Comparison of ENCODE assay signal across 11 cellular contexts in genomic region chr19:35905178-35905727, GRCh38. TPM values are rescaled to one million over a fixed set of nuclear protein-coding genes. Genes with fewer than 3 reads are reported as not detected.
DNase-seq lines count a peak whose midpoint lies in the region; ATAC-seq, FAIRE-seq and TF ChIP-seq lines count a peak whose summit lies in the region.
"Had no signal": no experiment of that assay in that cellular context is flagged by ENCODE, and none has a peak within 500 bp of the region (broad histone marks: within the 10 kb centered on the region; RNA-seq: fewer than 3 reads in every experiment).

No MANE protein-coding gene starts in this region.

- CTCF ChIA-PET in HepG2 (lab: Yijun Ruan, JAX; ENCODE audit: low intra/inter-chr PET ratio, low total read pairs), result no interaction called here

- intact Hi-C loops in HepG2 (cut with micrococcal nuclease; ENCODE audit: unreplicated experiment) (no loop called here), upper lobe of right lung (cut with DNase I) (no loop called here)
- intact Hi-C loops in activated T-helper 2 cell treated with anti-CD3 and anti-CD28 coated beads, Interferon-gamma antibody, Interleukin-2, Interleukin-4, amounts not matched to agents 10 μg/mL and 5 μg/mL and 100 μg/mL, durations not matched to agents 14 hours and 24 hours and 36 hours (cut with micrococcal nuclease), result no loop called here

- H3K27ac Mint-ChIP-seq in activated T-helper 2 cell treated with anti-CD3 and anti-CD28 coated beads, Interferon-gamma antibody, Interleukin-2, Interleukin-4, amounts not matched to agents 10 μg/mL and 5 μg/mL and 100 μg/mL, durations not matched to agents 14 hours and 24 hours and 36 hours, result peak overlapping the region; percentile 74
- H3K27ac Mint-ChIP-seq in mesothelial cell of epicardium, result peak overlapping the region; percentile 5

- H3K4me3 Mint-ChIP-seq in activated T-helper 2 cell treated with anti-CD3 and anti-CD28 coated beads, Interferon-gamma antibody, Interleukin-2, Interleukin-4, amounts not matched to agents 10 μg/mL and 5 μg/mL and 100 μg/mL, durations not matched to agents 14 hours and 24 hours and 36 hours (ENCODE audit: low read depth), result no peak overlapping the region
- no peak overlapping the region for H3K4me3 Mint-ChIP-seq in mesothelial cell of epicardium

- WGBS in liver, result 86% methylated on average over 6 of the region's 6 CpGs
- whole genome bisulfite sequencing in HepG2 (ENCODE audit: low lambda C conversion rate), result 49% methylated on average over 6 of the region's 6 CpGs

- TF ChIP-seq CTCF in liver (IDR thresholded peaks at IDR 0.05; ENCODE audit: low read depth, low read length, missing input control) (no peak), HepG2 (CRISPR knock-in tag; IDR thresholded peaks at IDR 0.05) (no peak), mesothelial cell of epicardium (IDR thresholded peaks at IDR 0.05; ENCODE audit: unreplicated experiment) (no peak), upper lobe of right lung (IDR thresholded peaks at IDR 0.05) (no peak)

- no peaks in the 10 kb centered on the region for H3K27me3 ChIP-seq in liver (ENCODE audit: control insufficient read depth in 4 of 4, insufficient read depth in 4 of 4, low read length in 3 of 4)
- peaks cover 0 to 15% of the 10 kb centered on the region in 2 experiments; a peak in 3 of 5 replicates for H3K27me3 ChIP-seq in HepG2 (ENCODE audit: control insufficient read depth in 1 of 2, insufficient read depth in 2 of 2, low read length in 2 of 2)
- no peaks in the 10 kb centered on the region for H3K27me3 ChIP-seq in upper lobe of right lung

- H3K27ac ChIP-seq in liver (ENCODE audit: low read depth in 1 of 2, low read length in 2 of 2) (peak overlapping the region; percentile 63 to 78), HepG2 (ENCODE audit: extremely low read length, insufficient read depth, low read length) (no peak overlapping the region), upper lobe of right lung (peak overlapping the region; percentile 67)
- H3K27ac ChIP-seq: epithelial cell of prostate had no signal

- peaks cover 46% of the 10 kb centered on the region for H3K4me1 Mint-ChIP-seq in activated T-helper 2 cell treated with anti-CD3 and anti-CD28 coated beads, Interferon-gamma antibody, Interleukin-2, Interleukin-4, amounts not matched to agents 10 μg/mL and 5 μg/mL and 100 μg/mL, durations not matched to agents 14 hours and 24 hours and 36 hours (ENCODE audit: low read depth)
- peaks cover 21% of the 10 kb centered on the region for H3K4me1 Mint-ChIP-seq in mesothelial cell of epicardium

- no peaks in the 10 kb centered on the region for H3K79me2 ChIP-seq in HepG2 (ENCODE audit: insufficient read depth, low read length)

- H3K9ac ChIP-seq in liver (ENCODE audit: low read depth in 1 of 2, low read length in 2 of 2) (no peak overlapping the region), HepG2 (ENCODE audit: insufficient read depth, low read depth, low read length) (no peak overlapping the region)

- H3K36me3 ChIP-seq in liver (ENCODE audit: control insufficient read depth in 4 of 4, insufficient read depth in 3 of 4, low read depth in 1 of 4, low read length in 3 of 4) (no peaks in the 10 kb centered on the region), HepG2 (replicated peaks in 1 of 2; ENCODE audit: control insufficient read depth in 1 of 2, insufficient read depth in 2 of 2, low read length in 2 of 2) (no peaks in the 10 kb centered on the region), upper lobe of right lung (no peaks in the 10 kb centered on the region)

- peaks cover 9% of the 10 kb centered on the region for H3K36me3 Mint-ChIP-seq in activated T-helper 2 cell treated with anti-CD3 and anti-CD28 coated beads, Interferon-gamma antibody, Interleukin-2, Interleukin-4, amounts not matched to agents 10 μg/mL and 5 μg/mL and 100 μg/mL, durations not matched to agents 14 hours and 24 hours and 36 hours (ENCODE audit: low read depth)
- no peaks in the 10 kb centered on the region for H3K36me3 Mint-ChIP-seq in mesothelial cell of epicardium

- H2AFZ ChIP-seq in HepG2 (ENCODE audit: low read length), result no peak overlapping the region

- no peak for TF ChIP-seq POLR2A in HepG2 (IDR thresholded peaks at IDR 0.05; ENCODE audit: insufficient read depth in 1 of 2, low read depth in 2 of 2, low read length in 2 of 2)

- ATAC-seq in HepG2 (no peak), upper lobe of right lung (no peak), GM21576 (IDR thresholded peaks at IDR 0.05; ENCODE audit: unreplicated experiment) (no peak)

- H3K4me1 ChIP-seq in liver (ENCODE audit: control insufficient read depth in 4 of 4, insufficient read depth in 4 of 4, low read length in 3 of 4), result peaks cover 0 to 4% (median 0%) of the 10 kb centered on the region in 4 donors
- peaks cover 50% of the 10 kb centered on the region for H3K4me1 ChIP-seq in HepG2 (ENCODE audit: insufficient read depth, low read length)
- peaks cover 23% of the 10 kb centered on the region for H3K4me1 ChIP-seq in upper lobe of right lung

- no peaks in the 10 kb centered on the region for H4K20me1 ChIP-seq in HepG2 (ENCODE audit: insufficient read depth, low read length)

- DNase-seq in HepG2 (ENCODE audit: low spot score) (no peak), mesothelial cell of epicardium (ENCODE audit: low spot score in 2 of 2, unreplicated experiment in 2 of 2) (no peak), upper lobe of right lung (no peak), KBM-7 (no peak), RKO (ENCODE audit: low spot score) (no peak)
- DNase-seq in activated T-helper 2 cell treated with anti-CD3 and anti-CD28 coated beads, Interferon-gamma antibody, Interleukin-2, Interleukin-4, amounts not matched to agents 10 μg/mL and 5 μg/mL and 100 μg/mL, durations not matched to agents 14 hours and 24 hours and 36 hours (ENCODE audit: low spot score), result no peak
- DNase-seq: NCI-H1694 treated with DMSO at 0.1 percent for 48 hours had no signal

- no peaks in the 10 kb centered on the region for H3K9me3 Mint-ChIP-seq in activated T-helper 2 cell treated with anti-CD3 and anti-CD28 coated beads, Interferon-gamma antibody, Interleukin-2, Interleukin-4, amounts not matched to agents 10 μg/mL and 5 μg/mL and 100 μg/mL, durations not matched to agents 14 hours and 24 hours and 36 hours
- H3K9me3 Mint-ChIP-seq in mesothelial cell of epicardium, result no peaks in the 10 kb centered on the region

- no peaks in the 10 kb centered on the region for H3K27me3 Mint-ChIP-seq in activated T-helper 2 cell treated with anti-CD3 and anti-CD28 coated beads, Interferon-gamma antibody, Interleukin-2, Interleukin-4, amounts not matched to agents 10 μg/mL and 5 μg/mL and 100 μg/mL, durations not matched to agents 14 hours and 24 hours and 36 hours (ENCODE audit: low read depth)
- no peaks in the 10 kb centered on the region for H3K27me3 Mint-ChIP-seq in mesothelial cell of epicardium (ENCODE audit: low read depth)

- no peak overlapping the region for H3K4me3 ChIP-seq in liver (ENCODE audit: low read depth in 1 of 3, low read length in 3 of 3)
- no peak overlapping the region for H3K4me3 ChIP-seq in HepG2 (replicated peaks in 1 of 3; ENCODE audit: insufficient read depth in 1 of 3, low read depth in 2 of 3, low read length in 3 of 3)
- H3K4me3 ChIP-seq in upper lobe of right lung, result no peak overlapping the region

- in situ Hi-C loops in HepG2 (cut with HindIII; ENCODE audit: extremely low pct_ligation_motif_present, low pct_unique_long_range_greater_than_20kb) (no loop called here), KBM-7 (cut with MboI; ENCODE audit: low pct_unique_long_range_greater_than_20kb, low sequenced_read_pairs) (no loop called here)

- H3K4me2 ChIP-seq in HepG2 (ENCODE audit: low read depth, low read length), result no peak overlapping the region

- no peak for TF ChIP-seq EP300 in HepG2 (IDR thresholded peaks at IDR 0.05; ENCODE audit: low read depth in 2 of 2, low read length in 2 of 2)
- no peak for TF ChIP-seq EP300 in HepG2 (CRISPR knock-in tag; IDR thresholded peaks at IDR 0.05; ENCODE audit: borderline replicate concordance)

- no TSS peak for BruUV-seq in HepG2 (replicated peaks; lab: Mats Ljungman, UMichigan)

- no peak for FAIRE-seq in HepG2 (lab: Jason Lieb, UNC)

- TF ChIP-seq RAD21 in liver (IDR thresholded peaks at IDR 0.05), result no peak
- TF ChIP-seq RAD21 in HepG2 (CRISPR knock-in tag; IDR thresholded peaks at IDR 0.05), result no peak

- POLR2A ChIA-PET in HepG2 (lab: Yijun Ruan, JAX), result no interaction called here

- no peaks in the 10 kb centered on the region for H3K9me3 ChIP-seq in liver (ENCODE audit: control insufficient read depth in 4 of 4, low read length in 3 of 4)
- no peaks in the 10 kb centered on the region for H3K9me3 ChIP-seq in HepG2 (ENCODE audit: low read length)
- H3K9me3 ChIP-seq in upper lobe of right lung, result no peaks in the 10 kb centered on the region

RNA-seq across cellular contexts. Expression of gene TYROBP, which starts 2.8 kb away (rescaled TPM):
- total RNA-seq in liver (10 to 100 TPM; 26.8 to 37.6 TPM), HepG2 (2016; rRNA removed; fragmentation: Illumina TruSeq; extraction: Trizol) (not detected in 2 replicates), mesothelial cell of epicardium (not detected in 3 replicates), upper lobe of right lung (367 TPM)
- polyA plus RNA-seq in liver (10 to 100 TPM; 43.8 to 89.6 TPM), HepG2 (2011; rRNA removed) (0.20 TPM in 1 of 2 replicates, not detected in the other)
- total RNA-seq in HepG2 (2016; cell fraction: cytosol; rRNA removed; fragmentation: Illumina TruSeq; extraction: Trizol; ENCODE audit: low read depth), result not detected in 2 replicates
- total RNA-seq in HepG2 (2016; cell fraction: insoluble cytoplasmic fraction; rRNA removed; fragmentation: Illumina TruSeq; extraction: Trizol), result not detected in 2 replicates
- not detected in 2 replicates for total RNA-seq in HepG2 (2016; cell fraction: membrane; rRNA removed; fragmentation: Illumina TruSeq; extraction: Trizol)
- total RNA-seq in HepG2 (2016; cell fraction: nucleus; rRNA removed; fragmentation: Illumina TruSeq; extraction: Trizol), result not detected in 2 replicates
- not detected in 2 replicates for polyA plus RNA-seq in HepG2 (2011; cell fraction: cytosol; rRNA removed)
- polyA plus RNA-seq in HepG2 (2011; cell fraction: nucleus; rRNA removed), result not detected in 2 replicates
- not detected in 2 replicates for polyA plus RNA-seq in HepG2 (2012)
- polyA plus RNA-seq in HepG2 (2016; cell fraction: cytosol; fragmentation: Illumina TruSeq; extraction: Trizol; ENCODE audit: low read depth), result not detected in 2 replicates
- not detected in 2 replicates for polyA plus RNA-seq in HepG2 (2016; cell fraction: insoluble cytoplasmic fraction; fragmentation: Illumina TruSeq; extraction: Trizol; ENCODE audit: low read depth)
- not detected in 2 replicates for polyA plus RNA-seq in HepG2 (2016; cell fraction: membrane; fragmentation: Illumina TruSeq; extraction: Trizol; ENCODE audit: low read depth)
- polyA plus RNA-seq in HepG2 (2016; cell fraction: nucleus; fragmentation: Illumina TruSeq; extraction: Trizol; ENCODE audit: insufficient read depth, low read depth), result not detected in 2 replicates
- not detected in 2 replicates for polyA minus RNA-seq in HepG2 (2011; rRNA and poly(A)+ RNA removed; ENCODE audit: low replicate concordance)
- not detected in 2 replicates for polyA minus RNA-seq in HepG2 (2011; cell fraction: cytosol; rRNA and poly(A)+ RNA removed)
- not detected in 2 replicates for polyA minus RNA-seq in HepG2 (2011; cell fraction: nucleus; rRNA and poly(A)+ RNA removed)
- total RNA-seq in activated T-helper 2 cell treated with anti-CD3 and anti-CD28 coated beads, Interferon-gamma antibody, Interleukin-2, Interleukin-4, amounts not matched to agents 10 μg/mL and 5 μg/mL and 100 μg/mL, durations not matched to agents 14 hours and 24 hours and 36 hours, result 0.39 TPM in 1 of 2 replicates, not detected in the other
- polyA plus RNA-seq: BJ had no signal

RNA-seq across cellular contexts. Expression of gene HCST, which starts 2.9 kb away (rescaled TPM):
- 1 to 10 TPM; 2.0 to 3.1 TPM for total RNA-seq in liver
- 10 to 100 TPM in 1 of 2 donors, 1 to 10 TPM in 1; 4.6 to 13.3 TPM for polyA plus RNA-seq in liver
- 0.24 TPM in 1 of 2 replicates, not detected in the other for total RNA-seq in HepG2 (2016; rRNA removed; fragmentation: Illumina TruSeq; extraction: Trizol)
- 0.79 TPM in 1 of 2 replicates, not detected in the other for total RNA-seq in HepG2 (2016; cell fraction: cytosol; rRNA removed; fragmentation: Illumina TruSeq; extraction: Trizol; ENCODE audit: low read depth)
- not detected in 2 replicates for total RNA-seq in HepG2 (2016; cell fraction: insoluble cytoplasmic fraction; rRNA removed; fragmentation: Illumina TruSeq; extraction: Trizol)
- total RNA-seq in HepG2 (2016; cell fraction: membrane; rRNA removed; fragmentation: Illumina TruSeq; extraction: Trizol), result 0.65 TPM in 1 of 2 replicates, not detected in the other
- total RNA-seq in HepG2 (2016; cell fraction: nucleus; rRNA removed; fragmentation: Illumina TruSeq; extraction: Trizol), result not detected in 2 replicates
- 1.2 and 2.3 TPM in 2 replicates for polyA plus RNA-seq in HepG2 (2011; rRNA removed)
- 2.2 TPM in 2 replicates for polyA plus RNA-seq in HepG2 (2011; cell fraction: cytosol; rRNA removed)
- polyA plus RNA-seq in HepG2 (2011; cell fraction: nucleus; rRNA removed), result 0.64 and 0.72 TPM in 2 replicates
- 0.37 and 0.60 TPM in 2 replicates for polyA plus RNA-seq in HepG2 (2012)
- polyA plus RNA-seq in HepG2 (2016; cell fraction: cytosol; fragmentation: Illumina TruSeq; extraction: Trizol; ENCODE audit: low read depth), result 0.61 TPM in 1 of 2 replicates, not detected in the other
- not detected in 2 replicates for polyA plus RNA-seq in HepG2 (2016; cell fraction: insoluble cytoplasmic fraction; fragmentation: Illumina TruSeq; extraction: Trizol; ENCODE audit: low read depth)
- not detected in 2 replicates for polyA plus RNA-seq in HepG2 (2016; cell fraction: membrane; fragmentation: Illumina TruSeq; extraction: Trizol; ENCODE audit: low read depth)
- polyA plus RNA-seq in HepG2 (2016; cell fraction: nucleus; fragmentation: Illumina TruSeq; extraction: Trizol; ENCODE audit: insufficient read depth, low read depth), result 1.6 TPM in 2 replicates
- 0.77 and 4.2 TPM in 2 replicates for polyA minus RNA-seq in HepG2 (2011; rRNA and poly(A)+ RNA removed; ENCODE audit: low replicate concordance)
- polyA minus RNA-seq in HepG2 (2011; cell fraction: cytosol; rRNA and poly(A)+ RNA removed), result not detected in 2 replicates
- polyA minus RNA-seq in HepG2 (2011; cell fraction: nucleus; rRNA and poly(A)+ RNA removed), result not detected in 2 replicates
- 53.9 and 57.2 TPM in 2 replicates for total RNA-seq in activated T-helper 2 cell treated with anti-CD3 and anti-CD28 coated beads, Interferon-gamma antibody, Interleukin-2, Interleukin-4, amounts not matched to agents 10 μg/mL and 5 μg/mL and 100 μg/mL, durations not matched to agents 14 hours and 24 hours and 36 hours
- total RNA-seq in mesothelial cell of epicardium, result 0.62 to 1.4 TPM (median 0.92 TPM) in 3 replicates
- 44.0 TPM for total RNA-seq in upper lobe of right lung

RNA-seq across cellular contexts. Expression of gene NFKBID, which starts 4.9 kb away (rescaled TPM):
- total RNA-seq in liver, result 1 to 10 TPM; 1.3 to 2.4 TPM
- 1 to 10 TPM in 1 of 2 donors, under 1 TPM in 1; 0.66 to 1.2 TPM for polyA plus RNA-seq in liver
- 0.38 and 2.1 TPM in 2 replicates for total RNA-seq in HepG2 (2016; rRNA removed; fragmentation: Illumina TruSeq; extraction: Trizol)
- total RNA-seq in HepG2 (2016; cell fraction: cytosol; rRNA removed; fragmentation: Illumina TruSeq; extraction: Trizol; ENCODE audit: low read depth), result 1.1 and 1.7 TPM in 2 replicates
- 0.33 and 1.8 TPM in 2 replicates for total RNA-seq in HepG2 (2016; cell fraction: insoluble cytoplasmic fraction; rRNA removed; fragmentation: Illumina TruSeq; extraction: Trizol)
- 0.87 and 2.1 TPM in 2 replicates for total RNA-seq in HepG2 (2016; cell fraction: membrane; rRNA removed; fragmentation: Illumina TruSeq; extraction: Trizol)
- total RNA-seq in HepG2 (2016; cell fraction: nucleus; rRNA removed; fragmentation: Illumina TruSeq; extraction: Trizol), result 1.2 and 3.4 TPM in 2 replicates
- polyA plus RNA-seq in HepG2 (2011; rRNA removed), result 1.6 and 2.3 TPM in 2 replicates
- 0.45 and 0.74 TPM in 2 replicates for polyA plus RNA-seq in HepG2 (2011; cell fraction: cytosol; rRNA removed)
- 13.5 and 15.3 TPM in 2 replicates for polyA plus RNA-seq in HepG2 (2011; cell fraction: nucleus; rRNA removed)
- polyA plus RNA-seq in HepG2 (2012), result 0.69 and 1.1 TPM in 2 replicates
- polyA plus RNA-seq in HepG2 (2016; cell fraction: cytosol; fragmentation: Illumina TruSeq; extraction: Trizol; ENCODE audit: low read depth), result 1.3 and 1.8 TPM in 2 replicates
- 0.28 and 0.74 TPM in 2 replicates for polyA plus RNA-seq in HepG2 (2016; cell fraction: insoluble cytoplasmic fraction; fragmentation: Illumina TruSeq; extraction: Trizol; ENCODE audit: low read depth)
- 0.70 and 1.0 TPM in 2 replicates for polyA plus RNA-seq in HepG2 (2016; cell fraction: membrane; fragmentation: Illumina TruSeq; extraction: Trizol; ENCODE audit: low read depth)
- 6.4 and 8.2 TPM in 2 replicates for polyA plus RNA-seq in HepG2 (2016; cell fraction: nucleus; fragmentation: Illumina TruSeq; extraction: Trizol; ENCODE audit: insufficient read depth, low read depth)
- polyA minus RNA-seq in HepG2 (2011; rRNA and poly(A)+ RNA removed; ENCODE audit: low replicate concordance), result 8.6 and 15.8 TPM in 2 replicates
- polyA minus RNA-seq in HepG2 (2011; cell fraction: cytosol; rRNA and poly(A)+ RNA removed), result 2.5 TPM in 1 of 2 replicates, not detected in the other
- polyA minus RNA-seq in HepG2 (2011; cell fraction: nucleus; rRNA and poly(A)+ RNA removed), result 7.7 and 8.0 TPM in 2 replicates
- 109 and 117 TPM in 2 replicates for total RNA-seq in activated T-helper 2 cell treated with anti-CD3 and anti-CD28 coated beads, Interferon-gamma antibody, Interleukin-2, Interleukin-4, amounts not matched to agents 10 μg/mL and 5 μg/mL and 100 μg/mL, durations not matched to agents 14 hours and 24 hours and 36 hours
- total RNA-seq in mesothelial cell of epicardium, result 16.3 to 18.9 TPM (median 17.1 TPM) in 3 replicates
- 19.5 TPM for total RNA-seq in upper lobe of right lung

RNA-seq across cellular contexts. Expression of gene LRFN3, which starts 30.9 kb away (rescaled TPM):
- total RNA-seq in liver, result 1 to 10 TPM in 1 of 2 donors, under 1 TPM in 1; 0.89 to 1.9 TPM
- 1 to 10 TPM; 2.2 to 8.4 TPM for polyA plus RNA-seq in liver
- 1.1 and 1.6 TPM in 2 replicates for total RNA-seq in HepG2 (2016; rRNA removed; fragmentation: Illumina TruSeq; extraction: Trizol)
- total RNA-seq in HepG2 (2016; cell fraction: cytosol; rRNA removed; fragmentation: Illumina TruSeq; extraction: Trizol; ENCODE audit: low read depth), result 0.40 and 0.79 TPM in 2 replicates
- 0.77 and 1.4 TPM in 2 replicates for total RNA-seq in HepG2 (2016; cell fraction: insoluble cytoplasmic fraction; rRNA removed; fragmentation: Illumina TruSeq; extraction: Trizol)
- 3.2 and 3.3 TPM in 2 replicates for total RNA-seq in HepG2 (2016; cell fraction: membrane; rRNA removed; fragmentation: Illumina TruSeq; extraction: Trizol)
- total RNA-seq in HepG2 (2016; cell fraction: nucleus; rRNA removed; fragmentation: Illumina TruSeq; extraction: Trizol), result 1.0 and 1.3 TPM in 2 replicates
- 0.74 and 0.91 TPM in 2 replicates for polyA plus RNA-seq in HepG2 (2011; rRNA removed)
- polyA plus RNA-seq in HepG2 (2011; cell fraction: cytosol; rRNA removed), result 0.47 and 0.78 TPM in 2 replicates
- polyA plus RNA-seq in HepG2 (2011; cell fraction: nucleus; rRNA removed), result 3.4 TPM in 2 replicates
- polyA plus RNA-seq in HepG2 (2012), result 2.5 and 3.6 TPM in 2 replicates
- polyA plus RNA-seq in HepG2 (2016; cell fraction: cytosol; fragmentation: Illumina TruSeq; extraction: Trizol; ENCODE audit: low read depth), result 2.6 TPM in 2 replicates
- polyA plus RNA-seq in HepG2 (2016; cell fraction: insoluble cytoplasmic fraction; fragmentation: Illumina TruSeq; extraction: Trizol; ENCODE audit: low read depth), result 4.2 and 5.4 TPM in 2 replicates
- polyA plus RNA-seq in HepG2 (2016; cell fraction: membrane; fragmentation: Illumina TruSeq; extraction: Trizol; ENCODE audit: low read depth), result 8.0 and 8.2 TPM in 2 replicates
- polyA plus RNA-seq in HepG2 (2016; cell fraction: nucleus; fragmentation: Illumina TruSeq; extraction: Trizol; ENCODE audit: insufficient read depth, low read depth), result 3.9 and 5.6 TPM in 2 replicates
- 1.2 and 2.4 TPM in 2 replicates for polyA minus RNA-seq in HepG2 (2011; rRNA and poly(A)+ RNA removed; ENCODE audit: low replicate concordance)
- 2.5 and 3.3 TPM in 2 replicates for polyA minus RNA-seq in HepG2 (2011; cell fraction: cytosol; rRNA and poly(A)+ RNA removed)
- polyA minus RNA-seq in HepG2 (2011; cell fraction: nucleus; rRNA and poly(A)+ RNA removed), result 1.8 and 3.2 TPM in 2 replicates
- total RNA-seq in activated T-helper 2 cell treated with anti-CD3 and anti-CD28 coated beads, Interferon-gamma antibody, Interleukin-2, Interleukin-4, amounts not matched to agents 10 μg/mL and 5 μg/mL and 100 μg/mL, durations not matched to agents 14 hours and 24 hours and 36 hours, result 10.7 and 10.8 TPM in 2 replicates
- 25.7 to 28.5 TPM (median 27.5 TPM) in 3 replicates for total RNA-seq in mesothelial cell of epicardium
- 10.5 TPM for total RNA-seq in upper lobe of right lung

RNA-seq across cellular contexts. Expression of gene APLP1, which starts 36.9 kb away (rescaled TPM):
- total RNA-seq in liver (under 1 TPM in 1 of 2 donors, not detected in 1; 0.08 TPM), HepG2 (2016; rRNA removed; fragmentation: Illumina TruSeq; extraction: Trizol) (2.3 and 2.9 TPM in 2 replicates), mesothelial cell of epicardium (137 to 151 TPM (median 146 TPM) in 3 replicates), upper lobe of right lung (7.0 TPM)
- polyA plus RNA-seq in liver (under 1 TPM; 0.16 to 0.51 TPM), HepG2 (2011; rRNA removed) (2.0 and 3.1 TPM in 2 replicates)
- total RNA-seq in HepG2 (2016; cell fraction: cytosol; rRNA removed; fragmentation: Illumina TruSeq; extraction: Trizol; ENCODE audit: low read depth), result 0.79 and 1.7 TPM in 2 replicates
- total RNA-seq in HepG2 (2016; cell fraction: insoluble cytoplasmic fraction; rRNA removed; fragmentation: Illumina TruSeq; extraction: Trizol), result 0.65 and 3.2 TPM in 2 replicates
- 0.83 and 1.4 TPM in 2 replicates for total RNA-seq in HepG2 (2016; cell fraction: membrane; rRNA removed; fragmentation: Illumina TruSeq; extraction: Trizol)
- 2.7 and 3.8 TPM in 2 replicates for total RNA-seq in HepG2 (2016; cell fraction: nucleus; rRNA removed; fragmentation: Illumina TruSeq; extraction: Trizol)
- polyA plus RNA-seq in HepG2 (2011; cell fraction: cytosol; rRNA removed), result 1.0 and 2.3 TPM in 2 replicates
- 2.4 and 4.2 TPM in 2 replicates for polyA plus RNA-seq in HepG2 (2011; cell fraction: nucleus; rRNA removed)
- 0.70 and 1.2 TPM in 2 replicates for polyA plus RNA-seq in HepG2 (2012)
- 1.1 and 1.4 TPM in 2 replicates for polyA plus RNA-seq in HepG2 (2016; cell fraction: cytosol; fragmentation: Illumina TruSeq; extraction: Trizol; ENCODE audit: low read depth)
- 1.4 and 4.4 TPM in 2 replicates for polyA plus RNA-seq in HepG2 (2016; cell fraction: insoluble cytoplasmic fraction; fragmentation: Illumina TruSeq; extraction: Trizol; ENCODE audit: low read depth)
- 2.2 and 3.5 TPM in 2 replicates for polyA plus RNA-seq in HepG2 (2016; cell fraction: membrane; fragmentation: Illumina TruSeq; extraction: Trizol; ENCODE audit: low read depth)
- polyA plus RNA-seq in HepG2 (2016; cell fraction: nucleus; fragmentation: Illumina TruSeq; extraction: Trizol; ENCODE audit: insufficient read depth, low read depth), result 9.5 and 10.5 TPM in 2 replicates
- polyA minus RNA-seq in HepG2 (2011; rRNA and poly(A)+ RNA removed; ENCODE audit: low replicate concordance), result 0.51 and 2.8 TPM in 2 replicates
- polyA minus RNA-seq in HepG2 (2011; cell fraction: cytosol; rRNA and poly(A)+ RNA removed), result 0.35 and 1.8 TPM in 2 replicates
- polyA minus RNA-seq in HepG2 (2011; cell fraction: nucleus; rRNA and poly(A)+ RNA removed), result 1.2 TPM in 1 of 2 replicates, not detected in the other
- total RNA-seq in activated T-helper 2 cell treated with anti-CD3 and anti-CD28 coated beads, Interferon-gamma antibody, Interleukin-2, Interleukin-4, amounts not matched to agents 10 μg/mL and 5 μg/mL and 100 μg/mL, durations not matched to agents 14 hours and 24 hours and 36 hours, result 1.2 and 1.4 TPM in 2 replicates

Comparison
In these comparisons a context has a peak if more than half of its experiments do, and no peak if none do; other contexts are left out.
1. RNA of gene TYROBP, which starts 2.8 kb away (total RNA-seq): 367 TPM in upper lobe of right lung (single experiment) and 26.8 to 37.6 TPM in liver; 0.39 TPM in activated T-helper 2 cell treated with anti-CD3 and anti-CD28 coated beads, Interferon-gamma antibody, Interleukin-2, Interleukin-4, amounts not matched to agents 10 μg/mL and 5 μg/mL and 100 μg/mL, durations not matched to agents 14 hours and 24 hours and 36 hours, not detected in HepG2 and not detected in mesothelial cell of epicardium; every median in the first group is over 10 times any median in the second.
2. RNA of gene HCST, which starts 2.9 kb away (total RNA-seq): 53.9 to 57.2 TPM in activated T-helper 2 cell treated with anti-CD3 and anti-CD28 coated beads, Interferon-gamma antibody, Interleukin-2, Interleukin-4, amounts not matched to agents 10 μg/mL and 5 μg/mL and 100 μg/mL, durations not matched to agents 14 hours and 24 hours and 36 hours and 44.0 TPM in upper lobe of right lung (single experiment); 2.0 to 3.1 TPM in liver, 0.62 to 1.4 TPM in mesothelial cell of epicardium and 0.24 to 0.79 TPM in HepG2; every median in the first group is over 10 times any median in the second.